Comparison of ENCODE assay signal across 1 cellular context in genomic region chr1:151946366-151946764, GRCh38.
TF ChIP-seq lines count a peak whose summit lies in the region.

No MANE protein-coding gene starts in this region.

TF ChIP-seq in GM12878, 131 proteins besides CTCF, POLR2A, EP300 and RAD21 (continued from another document):
- no peak for TF ChIP-seq PRDM15 (CRISPR knock-in tag; IDR thresholded peaks at IDR 0.05)
- TF ChIP-seq MYB (IDR thresholded peaks at IDR 0.05; ENCODE audit: borderline replicate concordance, low read depth, low read length), result no peak
- TF ChIP-seq RBBP5 (conservative IDR thresholded peaks at IDR 0.05), result no peak
- TF ChIP-seq HCFC1 (IDR thresholded peaks at IDR 0.05; ENCODE audit: low read length), result no peak
- TF ChIP-seq ZNF622 (IDR thresholded peaks at IDR 0.05), result no peak
- TF ChIP-seq CUX1 (IDR thresholded peaks at IDR 0.05; ENCODE audit: insufficient replicate concordance, low read depth, low read length), result no peak
- TF ChIP-seq TCF12 (IDR thresholded peaks at IDR 0.05; ENCODE audit: low read depth, low read length), result no peak
- TF ChIP-seq MTA2 (IDR thresholded peaks at IDR 0.05; ENCODE audit: low read depth), result no peak
- TF ChIP-seq RELB (IDR thresholded peaks at IDR 0.05; ENCODE audit: low read depth), result no peak
- TF ChIP-seq ZNF207 (IDR thresholded peaks at IDR 0.05; ENCODE audit: borderline replicate concordance), result no peak
